ENCODE assay signal across 19 cellular contexts in genomic region chr4:71065991-71066390, GRCh38.
DNase-seq lines count a peak whose midpoint lies in the region; ATAC-seq, FAIRE-seq and TF ChIP-seq lines count a peak whose summit lies in the region.
"Had no signal": no experiment of that assay in that cellular context is flagged by ENCODE, and none has a peak within 500 bp of the region (broad histone marks: within the 10 kb centered on the region; RNA-seq: fewer than 3 reads in every experiment).

No MANE protein-coding gene starts in this region.

- TF ChIP-seq CTCF in 22Rv1 (IDR thresholded peaks at IDR 0.05), result no peak

- DNase-seq in HT-29 (ENCODE audit: low spot score), result peak; percentile 25
- DNase-seq in left lobe of liver (ENCODE audit: low spot score), result no peak
- peak; percentile 9 for DNase-seq in renal cortical epithelial cell (ENCODE audit: low read depth)
- DNase-seq in H54 (ENCODE audit: insufficient read length, low spot score), result no peak
- DNase-seq in NCI-H2029 treated with DMSO at 0.1 percent for 48 hours (lab: John Stamatoyannopoulos, UW), result no peak
- no peak for DNase-seq in SKM-1 (lab: John Stamatoyannopoulos, UW; ENCODE audit: unreplicated experiment)
- DNase-seq: AML-193; Caco-2; Calu3; CD4-positive, alpha-beta T cell; CD8-positive, alpha-beta T cell; DMS79 treated with DMSO at 0.1 percent for 48 hours; GF-D8 had no signal

- no peak for FAIRE-seq in H54 (lab: Jason Lieb, UNC)
- FAIRE-seq: A549, G401.6, GM12891 had no signal

- TF ChIP-seq POLR2A in H54 (IDR thresholded peaks at IDR 0.05; ENCODE audit: low read depth, low read length), result no peak

- ATAC-seq in left lobe of liver (peak; percentile 80), GM19351 (IDR thresholded peaks at IDR 0.05; ENCODE audit: unreplicated experiment) (no peak)
- ATAC-seq: A549; CD8-positive, alpha-beta T cell had no signal

- H3K27ac ChIP-seq in 22Rv1, result peak overlapping the region; percentile 76
- H3K27ac ChIP-seq: BLaER1 treated with 17β-estradiol and CSF1 and Interleukin-3, amounts not matched to agents 10 nM and 100 nM had no signal

Comparison
In these comparisons a context has a peak if more than half of its experiments do, and no peak if none do; other contexts are left out.
1. DNase-seq: peak in HT-29 (single experiment) and renal cortical epithelial cell (single experiment); none in left lobe of liver (single experiment), H54 (single experiment), NCI-H2029 treated with DMSO at 0.1 percent for 48 hours (single experiment) and SKM-1 (single experiment).